In genomic region chr5:8102714-8103113, GRCh38 we compare ENCODE assay signal across 11 cellular contexts.
"Had no signal": no experiment of that assay in that cellular context is flagged by ENCODE, and none has a peak within 500 bp of the region (broad histone marks: within the 10 kb centered on the region; RNA-seq: fewer than 3 reads in every experiment).

No MANE protein-coding gene starts in this region.

- H3K4me1 ChIP-seq: HAP-1 had no signal

- H2AFZ ChIP-seq: GM23248 had no signal

- DNase-seq: GM23248, GOT3, H7, HFFc6, Karpas-422, KBM-7 had no signal

- H3K9me3 ChIP-seq: HAP-1 had no signal

- H3K4me3 Mint-ChIP-seq: HFFc6 had no signal

- H3K27ac Mint-ChIP-seq: HFFc6, IgD-negative memory B cell had no signal

- H3K4me2 ChIP-seq: KMS-11 had no signal

- ATAC-seq: HCT116, HepG2 had no signal

- H3K36me3 ChIP-seq: HAP-1 had no signal

- H3K27me3 Mint-ChIP-seq: IgD-negative memory B cell had no signal

- H3K4me3 ChIP-seq: GM23248, HAP-1 had no signal

- H3K27ac ChIP-seq: GM23248, KMS-11 had no signal

- H3K9ac ChIP-seq: GM23248, KMS-11 had no signal
